In genomic region chr10:126050301-126050700, GRCh38 we compare ENCODE assay signal across 1 cellular context.
TF ChIP-seq lines count a peak whose summit lies in the region.

No MANE protein-coding gene starts in this region.

TF ChIP-seq in SK-N-SH, 30 proteins besides CTCF, POLR2A, EP300 and RAD21 (continued from another document):
- no peak for TF ChIP-seq USF2 (IDR thresholded peaks at IDR 0.05; ENCODE audit: borderline replicate concordance, low read depth, low read length)
- TF ChIP-seq MAX (IDR thresholded peaks at IDR 0.05; ENCODE audit: low read depth), result no peak
- TF ChIP-seq ELF1 (IDR thresholded peaks at IDR 0.05), result no peak
- no peak for TF ChIP-seq SIN3A (IDR thresholded peaks at IDR 0.05; ENCODE audit: borderline replicate concordance, low read depth, low read length)
- no peak for TF ChIP-seq MXI1 (IDR thresholded peaks at IDR 0.05; ENCODE audit: low read depth, low read length)
- no peak for TF ChIP-seq GATA2 (CRISPR knock-in tag; IDR thresholded peaks at IDR 0.05)
- no peak for TF ChIP-seq EZH2phosphoT487 (IDR thresholded peaks at IDR 0.05; ENCODE audit: borderline replicate concordance, low read depth)
- no peak for TF ChIP-seq MEF2A (IDR thresholded peaks at IDR 0.05; ENCODE audit: borderline replicate concordance, low read depth)
- no peak for TF ChIP-seq REST (IDR thresholded peaks at IDR 0.05; ENCODE audit: low read depth, low read length)
- no peak for TF ChIP-seq FOSL2 (IDR thresholded peaks at IDR 0.05; ENCODE audit: borderline replicate concordance, low read depth)
- TF ChIP-seq TEAD4 (IDR thresholded peaks at IDR 0.05; ENCODE audit: borderline replicate concordance, insufficient read depth), result no peak
